ENCODE assay signal across 24 cellular contexts in genomic region chr4:53322696-53323095, GRCh38. TPM values are rescaled to one million over a fixed set of nuclear protein-coding genes. Genes with fewer than 3 reads are reported as not detected.
DNase-seq lines count a peak whose midpoint lies in the region; ATAC-seq and TF ChIP-seq lines count a peak whose summit lies in the region.
"Had no signal": no experiment of that assay in that cellular context is flagged by ENCODE, and none has a peak within 500 bp of the region (broad histone marks: within the 10 kb centered on the region; RNA-seq: fewer than 3 reads in every experiment).

No MANE protein-coding gene starts in this region.

- no peak for DNase-seq in GM23248
- DNase-seq in NCI-H446 treated with DMSO at 0.1 percent for 48 hours (lab: John Stamatoyannopoulos, UW): peak; percentile 7
- peak; percentile 40 for DNase-seq in fibroblast of peridontal ligament (ENCODE audit: extremely low read depth)
- no peak for DNase-seq in osteoblast (ENCODE audit: insufficient read length, low spot score, missing footprints)
- DNase-seq in T-helper 2 cell treated with Interferon-gamma antibody and Interleukin-4, amounts not matched to agents 5 μg/mL and 100 μg/mL, for 36 hours (ENCODE audit: low spot score): no peak
- DNase-seq: activated CD8-positive, alpha-beta memory T cell treated with anti-CD3 and anti-CD28 coated beads, Interleukin-2, amount 10 ng/mL, durations not matched to agents 7 days and 5 days; aorta; CD4-positive, alpha-beta T cell; GDM1; heart right ventricle; left ventricle myocardium inferior; NCI-H146; PC-9; psoas muscle; stimulated activated CD4-positive, alpha-beta T cell treated with anti-CD3 and anti-CD28 coated beads, Interleukin-2, amount 100 ng/mL, for 24 hours had no signal

- H3K4me3 ChIP-seq in GM23248 (no peak overlapping the region), osteoblast (ENCODE audit: insufficient read depth, low read length) (no peak overlapping the region)
- H3K4me3 ChIP-seq: heart right ventricle, left ventricle myocardium inferior, PC-9, psoas muscle, SJCRH30, suprapubic skin had no signal

- peaks cover 7% of the 10 kb centered on the region for H3K4me1 Mint-ChIP-seq in T-helper 2 cell treated with Interferon-gamma antibody and Interleukin-4, amounts not matched to agents 5 μg/mL and 100 μg/mL, for 36 hours (ENCODE audit: low read depth)

- no peak for TF ChIP-seq CTCF in osteoblast (IDR thresholded peaks at IDR 0.05; ENCODE audit: extremely low read depth, low read depth, low read length)

- H3K27me3 Mint-ChIP-seq in T-helper 2 cell treated with Interferon-gamma antibody and Interleukin-4, amounts not matched to agents 5 μg/mL and 100 μg/mL, for 36 hours (ENCODE audit: low read depth): no peaks in the 10 kb centered on the region
- H3K27me3 Mint-ChIP-seq: activated CD4-positive, alpha-beta T cell treated with anti-CD3 and anti-CD28 coated beads, Interleukin-2, amount 10 ng/mL, durations not matched to agents 24 days and 14 days; activated CD8-positive, alpha-beta memory T cell treated with anti-CD3 and anti-CD28 coated beads, Interleukin-2, amount 10 ng/mL, durations not matched to agents 7 days and 5 days; CD4-positive, alpha-beta T cell; dendritic cell treated with granulocyte-macrophage colony-stimulating factor and Interleukin-4, amounts not matched to agents 40 ng/mL and 50 ng/mL, for 4 days; stimulated activated memory B cell treated with anti-CD40 and anti-IgM and Interleukin-4, amounts not matched to agents 10 μg/mL and 1 μg/mL and 100 μg/mL, for 72 hours had no signal

- H3K27ac Mint-ChIP-seq in T-helper 2 cell treated with Interferon-gamma antibody and Interleukin-4, amounts not matched to agents 5 μg/mL and 100 μg/mL, for 36 hours: no peak overlapping the region
- H3K27ac Mint-ChIP-seq: activated CD4-positive, alpha-beta T cell treated with anti-CD3 and anti-CD28 coated beads, Interleukin-2, amount 10 ng/mL, durations not matched to agents 24 days and 14 days; activated CD8-positive, alpha-beta memory T cell treated with anti-CD3 and anti-CD28 coated beads, Interleukin-2, amount 10 ng/mL, durations not matched to agents 7 days and 5 days; activated naive CD4-positive, alpha-beta T cell treated with anti-CD3 and anti-CD28 coated beads, Interleukin-2, amount 50 U/mL, for 72 hours; activated T-helper 1 cell treated with anti-CD3 and anti-CD28 coated beads, Interleukin-12 subunit alpha, Interleukin-12 subunit beta, Interleukin-2, Interleukin-4 antibody, amounts not matched to agents 30 ng/mL and 10 ng/mL and 1 ng/mL, durations not matched to agents 14 hours and 24 hours and 36 hours; CD4-positive, alpha-beta T cell; dendritic cell treated with granulocyte-macrophage colony-stimulating factor and Interleukin-4, amounts not matched to agents 40 ng/mL and 50 ng/mL, for 4 days; stimulated activated memory B cell treated with anti-CD40 and anti-IgM and Interleukin-4, amounts not matched to agents 10 μg/mL and 1 μg/mL and 100 μg/mL, for 72 hours had no signal

- no peaks in the 10 kb centered on the region for H3K36me3 ChIP-seq in GM23248 (ENCODE audit: low read depth)
- H3K36me3 ChIP-seq in osteoblast (ENCODE audit: insufficient read depth, low read length): no peaks in the 10 kb centered on the region
- H3K36me3 ChIP-seq: heart right ventricle, left ventricle myocardium inferior, SJCRH30, suprapubic skin had no signal

- H3K4me1 ChIP-seq in GM23248 (ENCODE audit: insufficient read depth) (peaks cover 48% of the 10 kb centered on the region), osteoblast (ENCODE audit: insufficient read depth, low read length) (peaks cover 31% of the 10 kb centered on the region)

- H3K27ac ChIP-seq in GM23248 (peak overlapping the region; percentile 94; the same call in 1 of the 2 replicates), osteoblast (ENCODE audit: low read depth, low read length) (peak overlapping the region; percentile 93)
- H3K27ac ChIP-seq: psoas muscle, SJCRH30 had no signal

- H3K4me3 Mint-ChIP-seq in T-helper 2 cell treated with Interferon-gamma antibody and Interleukin-4, amounts not matched to agents 5 μg/mL and 100 μg/mL, for 36 hours: no peak overlapping the region
- H3K4me3 Mint-ChIP-seq: activated CD4-positive, alpha-beta T cell treated with anti-CD3 and anti-CD28 coated beads, Interleukin-2, amount 10 ng/mL, durations not matched to agents 24 days and 14 days; activated CD8-positive, alpha-beta memory T cell treated with anti-CD3 and anti-CD28 coated beads, Interleukin-2, amount 10 ng/mL, durations not matched to agents 7 days and 5 days; activated T-helper 1 cell treated with anti-CD3 and anti-CD28 coated beads, Interleukin-12 subunit alpha, Interleukin-12 subunit beta, Interleukin-2, Interleukin-4 antibody, amounts not matched to agents 30 ng/mL and 10 ng/mL and 1 ng/mL, durations not matched to agents 14 hours and 24 hours and 36 hours; CD4-positive, alpha-beta T cell; dendritic cell treated with granulocyte-macrophage colony-stimulating factor and Interleukin-4, amounts not matched to agents 40 ng/mL and 50 ng/mL, for 4 days; stimulated activated memory B cell treated with anti-CD40 and anti-IgM and Interleukin-4, amounts not matched to agents 10 μg/mL and 1 μg/mL and 100 μg/mL, for 72 hours had no signal

- H3K79me2 ChIP-seq in GM23248 (ENCODE audit: insufficient read depth): peaks cover 82% of the 10 kb centered on the region
- peaks cover 68% of the 10 kb centered on the region for H3K79me2 ChIP-seq in osteoblast (ENCODE audit: insufficient read depth, low read length)

- H3K27me3 ChIP-seq in GM23248 (replicated peaks; ENCODE audit: insufficient read depth) (no peaks in the 10 kb centered on the region), osteoblast (ENCODE audit: insufficient read depth, low read length) (no peaks in the 10 kb centered on the region)
- H3K27me3 ChIP-seq: heart right ventricle, SJCRH30, suprapubic skin had no signal

- in situ Hi-C loops in GM23248 (cut with MboI): no loop called here

- no peaks in the 10 kb centered on the region for H3K9me3 Mint-ChIP-seq in T-helper 2 cell treated with Interferon-gamma antibody and Interleukin-4, amounts not matched to agents 5 μg/mL and 100 μg/mL, for 36 hours
- H3K9me3 Mint-ChIP-seq: activated naive CD4-positive, alpha-beta T cell treated with anti-CD3 and anti-CD28 coated beads, Interleukin-2, amount 50 U/mL, for 72 hours; activated T-helper 1 cell treated with anti-CD3 and anti-CD28 coated beads, Interleukin-12 subunit alpha, Interleukin-12 subunit beta, Interleukin-2, Interleukin-4 antibody, amounts not matched to agents 30 ng/mL and 10 ng/mL and 1 ng/mL, durations not matched to agents 14 hours and 24 hours and 36 hours; CD4-positive, alpha-beta T cell; dendritic cell treated with granulocyte-macrophage colony-stimulating factor and Interleukin-4, amounts not matched to agents 40 ng/mL and 50 ng/mL, for 4 days; stimulated activated memory B cell treated with anti-CD40 and anti-IgM and Interleukin-4, amounts not matched to agents 10 μg/mL and 1 μg/mL and 100 μg/mL, for 72 hours had no signal

- H3K9ac ChIP-seq in GM23248: no peak overlapping the region

- H3K9me3 ChIP-seq in GM23248 (ENCODE audit: low read depth) (no peaks in the 10 kb centered on the region), osteoblast (ENCODE audit: low read depth, low read length) (no peaks in the 10 kb centered on the region)
- H3K9me3 ChIP-seq: heart right ventricle, left ventricle myocardium inferior, psoas muscle, SJCRH30, suprapubic skin had no signal

- H3K9me2 ChIP-seq in GM23248 (ENCODE audit: insufficient read depth): no peaks in the 10 kb centered on the region

- no peak overlapping the region for H2AFZ ChIP-seq in GM23248
- H2AFZ ChIP-seq in osteoblast (ENCODE audit: low read length): no peak overlapping the region
- H2AFZ ChIP-seq: PC-9 had no signal

- H3K36me3 Mint-ChIP-seq in T-helper 2 cell treated with Interferon-gamma antibody and Interleukin-4, amounts not matched to agents 5 μg/mL and 100 μg/mL, for 36 hours (ENCODE audit: low read depth): no peaks in the 10 kb centered on the region

- ATAC-seq in HG03280 (IDR thresholded peaks at IDR 0.05; ENCODE audit: unreplicated experiment) (no peak), GM21717 (IDR thresholded peaks at IDR 0.05; ENCODE audit: unreplicated experiment) (no peak)
- ATAC-seq: activated CD8-positive, alpha-beta memory T cell treated with anti-CD3 and anti-CD28 coated beads, Interleukin-2, amount 10 ng/mL, durations not matched to agents 7 days and 5 days; activated naive CD4-positive, alpha-beta T cell treated with anti-CD3 and anti-CD28 coated beads, Interleukin-2, amount 50 U/mL, for 72 hours; heart right ventricle; psoas muscle; stimulated activated memory B cell treated with anti-CD40 and anti-IgM and Interleukin-4, amounts not matched to agents 10 μg/mL and 1 μg/mL and 100 μg/mL, for 72 hours had no signal

- H3K4me2 ChIP-seq in GM23248 (ENCODE audit: unreplicated experiment): no peak overlapping the region
- no peak overlapping the region for H3K4me2 ChIP-seq in osteoblast (ENCODE audit: insufficient read depth, low read length)
- H3K4me2 ChIP-seq: PC-9 had no signal

- H4K20me1 ChIP-seq in GM23248 (ENCODE audit: insufficient read depth) (no peaks in the 10 kb centered on the region), osteoblast (ENCODE audit: insufficient read depth, low read length) (no peaks in the 10 kb centered on the region)

- H3F3A ChIP-seq in GM23248 (ENCODE audit: insufficient read depth): peaks cover 44% of the 10 kb centered on the region

RNA-seq across cellular contexts. Expression of gene SCFD2, which starts 43.2 kb away (rescaled TPM):
- 33.2 and 36.3 TPM in 2 replicates for total RNA-seq in GM23248 (2014; rRNA removed; shearing (Covaris generic))
- 30.4 and 30.7 TPM in 2 replicates for polyA plus RNA-seq in GM23248 (2016; fragmentation: Nextera tagmentation; extraction: Ambion mirVana)
- total RNA-seq in osteoblast: 24.2 and 27.7 TPM in 2 replicates

RNA-seq across cellular contexts. Expression of gene FIP1L1, which starts 54.7 kb away (rescaled TPM):
- 55.2 and 62.5 TPM in 2 replicates for total RNA-seq in GM23248 (2014; rRNA removed; shearing (Covaris generic))
- 66.5 and 67.6 TPM in 2 replicates for polyA plus RNA-seq in GM23248 (2016; fragmentation: Nextera tagmentation; extraction: Ambion mirVana)
- 77.5 and 78.2 TPM in 2 replicates for total RNA-seq in osteoblast

Comparison
In these comparisons a context has a peak if more than half of its experiments do, and no peak if none do; other contexts are left out.
1. DNase-seq: peak in NCI-H446 treated with DMSO at 0.1 percent for 48 hours (single experiment) and fibroblast of peridontal ligament (single experiment); none in GM23248 (single experiment), osteoblast (single experiment) and T-helper 2 cell treated with Interferon-gamma antibody and Interleukin-4, amounts not matched to agents 5 μg/mL and 100 μg/mL, for 36 hours (single experiment).